23 cellular contexts compared by ENCODE assay signal in genomic region chr13:92677571-92677970, GRCh38.
A peak's percentile ranks its signal among the peaks of the same experiment; 100 is the strongest.
DNase-seq lines count a peak whose midpoint lies in the region; ATAC-seq and TF ChIP-seq lines count a peak whose summit lies in the region.
"Had no signal": no experiment of that assay in that cellular context is flagged by ENCODE, and none has a peak within 500 bp of the region (broad histone marks: within the 10 kb centered on the region; RNA-seq: fewer than 3 reads in every experiment).

No MANE protein-coding gene starts in this region.

- H3K4me1 ChIP-seq in left ventricle myocardium inferior = no peaks in the 10 kb centered on the region
- H3K4me1 ChIP-seq: HAP-1 had no signal

- H3K4me3 Mint-ChIP-seq in activated naive CD8-positive, alpha-beta T cell treated with anti-CD3 and anti-CD28 coated beads, Interleukin-2, amount 50 U/mL, for 24 hours = no peak overlapping the region
- H3K4me3 Mint-ChIP-seq in activated T-helper 2 cell treated with anti-CD3 and anti-CD28 coated beads, Interferon-gamma antibody, Interleukin-2, Interleukin-4, amounts not matched to agents 10 μg/mL and 5 μg/mL and 100 μg/mL, durations not matched to agents 14 hours and 24 hours and 36 hours (ENCODE audit: low read depth) = no peak overlapping the region
- H3K4me3 Mint-ChIP-seq: activated CD4-positive, alpha-beta memory T cell treated with anti-CD3 and anti-CD28 coated beads for 36 hours; mesothelial cell of epicardium; naive thymus-derived CD8-positive, alpha-beta T cell had no signal

- H3K4me3 ChIP-seq in left ventricle myocardium inferior = peak overlapping the region; percentile 45
- H3K4me3 ChIP-seq: coronary artery, HAP-1, ovary had no signal

- intact Hi-C loops in left ventricle myocardium inferior (cut with micrococcal nuclease) = no loop called here
- intact Hi-C loops in activated T-helper 2 cell treated with anti-CD3 and anti-CD28 coated beads, Interferon-gamma antibody, Interleukin-2, Interleukin-4, amounts not matched to agents 10 μg/mL and 5 μg/mL and 100 μg/mL, durations not matched to agents 14 hours and 24 hours and 36 hours (cut with micrococcal nuclease) = no loop called here

- no peaks in the 10 kb centered on the region for H3K27me3 Mint-ChIP-seq in activated naive CD8-positive, alpha-beta T cell treated with anti-CD3 and anti-CD28 coated beads, Interleukin-2, amount 50 U/mL, for 24 hours
- H3K27me3 Mint-ChIP-seq in activated T-helper 2 cell treated with anti-CD3 and anti-CD28 coated beads, Interferon-gamma antibody, Interleukin-2, Interleukin-4, amounts not matched to agents 10 μg/mL and 5 μg/mL and 100 μg/mL, durations not matched to agents 14 hours and 24 hours and 36 hours (ENCODE audit: low read depth) = no peaks in the 10 kb centered on the region
- H3K27me3 Mint-ChIP-seq: activated CD4-positive, alpha-beta memory T cell treated with anti-CD3 and anti-CD28 coated beads for 36 hours; naive thymus-derived CD8-positive, alpha-beta T cell had no signal

- no peaks in the 10 kb centered on the region for H3K27me3 ChIP-seq in left ventricle myocardium inferior (ENCODE audit: low read depth)
- H3K27me3 ChIP-seq: ovary had no signal

- no peak for ATAC-seq in activated naive CD8-positive, alpha-beta T cell treated with anti-CD3 and anti-CD28 coated beads, Interleukin-2, amount 50 U/mL, for 24 hours
- ATAC-seq: naive thymus-derived CD8-positive, alpha-beta T cell; sciatic nerve had no signal

- H3K36me3 ChIP-seq in left ventricle myocardium inferior = no peaks in the 10 kb centered on the region
- H3K36me3 ChIP-seq: HAP-1, ovary had no signal

- peaks cover under 1% of the 10 kb centered on the region for H3K9me3 ChIP-seq in left ventricle myocardium inferior (replicated peaks)
- H3K9me3 ChIP-seq: HAP-1, ovary had no signal

- H3K27ac Mint-ChIP-seq in activated naive CD8-positive, alpha-beta T cell treated with anti-CD3 and anti-CD28 coated beads, Interleukin-2, amount 50 U/mL, for 24 hours = no peak overlapping the region
- H3K27ac Mint-ChIP-seq in activated T-helper 2 cell treated with anti-CD3 and anti-CD28 coated beads, Interferon-gamma antibody, Interleukin-2, Interleukin-4, amounts not matched to agents 10 μg/mL and 5 μg/mL and 100 μg/mL, durations not matched to agents 14 hours and 24 hours and 36 hours = no peak overlapping the region
- H3K27ac Mint-ChIP-seq: activated CD4-positive, alpha-beta memory T cell treated with anti-CD3 and anti-CD28 coated beads for 36 hours; mesothelial cell of epicardium; naive thymus-derived CD8-positive, alpha-beta T cell had no signal

- DNase-seq in NCI-H82 (lab: John Stamatoyannopoulos, UW) (peak; percentile 52), NCI-H82 treated with DMSO at 0.1 percent for 48 hours (lab: John Stamatoyannopoulos, UW; ENCODE audit: unreplicated experiment) (no peak), NCI-H748 treated with DMSO at 0.1 percent for 48 hours (lab: John Stamatoyannopoulos, UW) (peak; percentile 64), left ventricle myocardium inferior (no peak), NCI-H345 (lab: John Stamatoyannopoulos, UW) (no peak), NCI-H2081 (lab: John Stamatoyannopoulos, UW) (no peak)
- DNase-seq in activated naive CD8-positive, alpha-beta T cell treated with anti-CD3 and anti-CD28 coated beads, Interleukin-2, amount 50 U/mL, for 24 hours = no peak
- no peak for DNase-seq in activated T-helper 2 cell treated with anti-CD3 and anti-CD28 coated beads, Interferon-gamma antibody, Interleukin-2, Interleukin-4, amounts not matched to agents 10 μg/mL and 5 μg/mL and 100 μg/mL, durations not matched to agents 14 hours and 24 hours and 36 hours (ENCODE audit: low spot score)
- DNase-seq: activated CD4-positive, alpha-beta memory T cell treated with anti-CD3 and anti-CD28 coated beads for 36 hours; activated naive CD4-positive, alpha-beta T cell; amygdala; Calu3; naive thymus-derived CD8-positive, alpha-beta T cell; NCI-H1694; NCI-H446 treated with DMSO at 0.1 percent for 48 hours; ovary; stimulated activated CD4-positive, alpha-beta T cell treated with anti-CD3 and anti-CD28 coated beads, Interleukin-15, amount 100 ng/mL, for 24 hours; stimulated activated CD8-positive, alpha-beta memory T cell treated with anti-CD3 and anti-CD28 coated beads, Interleukin-4, amount 100 ng/mL, for 48 hours; trophoblast cell had no signal

- TF ChIP-seq CTCF in left ventricle myocardium inferior (IDR thresholded peaks at IDR 0.05; ENCODE audit: borderline replicate concordance) = no peak

- H3K27ac ChIP-seq in left ventricle myocardium inferior (replicated peaks) = no peak overlapping the region
- H3K27ac ChIP-seq: coronary artery, ovary had no signal

- no peaks in the 10 kb centered on the region for H3K36me3 Mint-ChIP-seq in activated naive CD8-positive, alpha-beta T cell treated with anti-CD3 and anti-CD28 coated beads, Interleukin-2, amount 50 U/mL, for 24 hours (ENCODE audit: low read depth)
- no peaks in the 10 kb centered on the region for H3K36me3 Mint-ChIP-seq in activated T-helper 2 cell treated with anti-CD3 and anti-CD28 coated beads, Interferon-gamma antibody, Interleukin-2, Interleukin-4, amounts not matched to agents 10 μg/mL and 5 μg/mL and 100 μg/mL, durations not matched to agents 14 hours and 24 hours and 36 hours (ENCODE audit: low read depth)
- H3K36me3 Mint-ChIP-seq: activated CD4-positive, alpha-beta memory T cell treated with anti-CD3 and anti-CD28 coated beads for 36 hours; mesothelial cell of epicardium; naive thymus-derived CD8-positive, alpha-beta T cell had no signal

- H3K4me1 Mint-ChIP-seq in activated naive CD8-positive, alpha-beta T cell treated with anti-CD3 and anti-CD28 coated beads, Interleukin-2, amount 50 U/mL, for 24 hours = no peaks in the 10 kb centered on the region
- no peaks in the 10 kb centered on the region for H3K4me1 Mint-ChIP-seq in activated T-helper 2 cell treated with anti-CD3 and anti-CD28 coated beads, Interferon-gamma antibody, Interleukin-2, Interleukin-4, amounts not matched to agents 10 μg/mL and 5 μg/mL and 100 μg/mL, durations not matched to agents 14 hours and 24 hours and 36 hours (ENCODE audit: low read depth)
- H3K4me1 Mint-ChIP-seq: naive thymus-derived CD8-positive, alpha-beta T cell had no signal

- H3K9me3 Mint-ChIP-seq in activated naive CD8-positive, alpha-beta T cell treated with anti-CD3 and anti-CD28 coated beads, Interleukin-2, amount 50 U/mL, for 24 hours = peaks cover 27% of the 10 kb centered on the region
- H3K9me3 Mint-ChIP-seq in activated T-helper 2 cell treated with anti-CD3 and anti-CD28 coated beads, Interferon-gamma antibody, Interleukin-2, Interleukin-4, amounts not matched to agents 10 μg/mL and 5 μg/mL and 100 μg/mL, durations not matched to agents 14 hours and 24 hours and 36 hours = peaks cover 31% of the 10 kb centered on the region

Comparison
In these comparisons a context has a peak if more than half of its experiments do, and no peak if none do; other contexts are left out.
1. DNase-seq: peak in NCI-H82 (single experiment) and NCI-H748 treated with DMSO at 0.1 percent for 48 hours (single experiment); none in NCI-H82 treated with DMSO at 0.1 percent for 48 hours (single experiment), left ventricle myocardium inferior (single experiment), NCI-H345 (single experiment), NCI-H2081 (0 of 2), activated naive CD8-positive, alpha-beta T cell treated with anti-CD3 and anti-CD28 coated beads, Interleukin-2, amount 50 U/mL, for 24 hours (single experiment) and activated T-helper 2 cell treated with anti-CD3 and anti-CD28 coated beads, Interferon-gamma antibody, Interleukin-2, Interleukin-4, amounts not matched to agents 10 μg/mL and 5 μg/mL and 100 μg/mL, durations not matched to agents 14 hours and 24 hours and 36 hours (single experiment).